ENCODE assay signal across 9 cellular contexts in genomic region chr2:226795281-226796011, GRCh38. TPM values are rescaled to one million over a fixed set of nuclear protein-coding genes. Genes with fewer than 3 reads are reported as not detected.
DNase-seq lines count a peak whose midpoint lies in the region; ATAC-seq and TF ChIP-seq lines count a peak whose summit lies in the region.
"Had no signal": no experiment of that assay in that cellular context is flagged by ENCODE, and none has a peak within 500 bp of the region (broad histone marks: within the 10 kb centered on the region; RNA-seq: fewer than 3 reads in every experiment).

No MANE protein-coding gene starts in this region.

- DNase-seq in AG09319 (ENCODE audit: extremely low read depth, low read depth) (no peak), PC-3 (peak; percentile 37), fibroblast of lung (ENCODE audit: low read depth in 2 of 2) (peak; percentile 33 to 40), neural progenitor cell (ENCODE audit: low spot score) (no peak), GOT3 (lab: John Stamatoyannopoulos, UW) (no peak), GM19240 (ENCODE audit: insufficient read length, low spot score) (no peak), NCI-H748 treated with DMSO at 0.1 percent for 48 hours (lab: John Stamatoyannopoulos, UW) (no peak)
- DNase-seq: NCI-H510A treated with DMSO at 0.1 percent for 48 hours had no signal

- CTCF ChIA-PET in PC-3 (lab: Charles Lee) = interaction anchor here (1.0 to 1.1 kb wide), 2 partner anchors 907 to 1130 kb away, joined by 3 to 5 read pairs; no protein-coding TSS in a partner anchor

- no peak overlapping the region for H3K27ac Mint-ChIP-seq in neural progenitor cell

- H3K9me3 ChIP-seq in PC-3 (ENCODE audit: low read length) (no peaks in the 10 kb centered on the region), fibroblast of lung (ENCODE audit: control insufficient read depth, insufficient read depth, low read depth, low read length) (no peaks in the 10 kb centered on the region), neural progenitor cell (ENCODE audit: low read depth) (no peaks in the 10 kb centered on the region)

- H3K36me3 ChIP-seq in PC-3 (ENCODE audit: low read depth, low read length) (peaks cover 51% of the 10 kb centered on the region), fibroblast of lung (ENCODE audit: control insufficient read depth, insufficient read depth, low read length) (peaks cover 24% of the 10 kb centered on the region), neural progenitor cell (no peaks in the 10 kb centered on the region)

- H3K4me2 ChIP-seq in PC-3 (ENCODE audit: low read length) (peak overlapping the region; percentile 97), fibroblast of lung (ENCODE audit: extremely low read depth, insufficient read depth, low read length) (peak overlapping the region; percentile 97), neural progenitor cell (peak overlapping the region; percentile 88)

- H3K79me2 ChIP-seq in PC-3 (ENCODE audit: low read length) (peaks cover 96% of the 10 kb centered on the region), fibroblast of lung (ENCODE audit: control insufficient read depth, insufficient read depth, low read length) (peaks cover 94% of the 10 kb centered on the region), neural progenitor cell (ENCODE audit: low read depth) (peaks cover 77% of the 10 kb centered on the region)

- no peaks in the 10 kb centered on the region for H3K9me2 ChIP-seq in PC-3 (replicated peaks; ENCODE audit: low read length)

- peaks cover 57% of the 10 kb centered on the region for H3K4me1 Mint-ChIP-seq in neural progenitor cell

- peak overlapping the region; percentile 88 for H3K4me3 ChIP-seq in PC-3 (ENCODE audit: low read length)
- peak overlapping the region; percentile 59 to 96 (median 92) for H3K4me3 ChIP-seq in fibroblast of lung (replicated peaks in 1 of 4; ENCODE audit: control extremely low read depth in 1 of 4, insufficient read depth in 1 of 4, low read depth in 3 of 4, low read length in 4 of 4)
- H3K4me3 ChIP-seq in neural progenitor cell = no peak overlapping the region

- ATAC-seq in PC-3 (peak; percentile 0; the same call in 1 of the 2 replicates), HG03139 (IDR thresholded peaks at IDR 0.05; ENCODE audit: unreplicated experiment) (no peak)

- H3K36me3 Mint-ChIP-seq in neural progenitor cell = peaks cover 36% of the 10 kb centered on the region

- TF ChIP-seq CTCF in AG09319 (IDR thresholded peaks at IDR 0.05; ENCODE audit: low read depth, low read length) = peak; percentile 31; the same call in 1 of the 2 replicates
- 0 out of 2 replicates have a peak, but pooled peaks have one; percentile 16 for TF ChIP-seq CTCF in PC-3 (conservative IDR thresholded peaks at IDR 0.05; ENCODE audit: low read depth, low read length)
- peak; percentile 10 to 21 for TF ChIP-seq CTCF in fibroblast of lung (conservative IDR thresholded peaks at IDR 0.05 in 1 of 2, IDR thresholded peaks at IDR 0.05 in 1 of 2; ENCODE audit: low read depth in 1 of 2, low read length in 2 of 2)
- no peak for TF ChIP-seq CTCF in neural progenitor cell (IDR thresholded peaks at IDR 0.05)

- intact Hi-C loops in PC-3 (cut with micrococcal nuclease) = loop anchor here (1.0 to 10.0 kb wide), 5 partner anchors 181 to 1001 kb away; no protein-coding TSS in a partner anchor

- H2AFZ ChIP-seq in PC-3 (ENCODE audit: low read length) = no peak overlapping the region
- H2AFZ ChIP-seq in fibroblast of lung (ENCODE audit: low read length) = no peak overlapping the region
- no peak overlapping the region for H2AFZ ChIP-seq in neural progenitor cell (replicated peaks)

- H4K20me1 ChIP-seq in PC-3 (ENCODE audit: low read length) = peaks cover 18% of the 10 kb centered on the region; the same call in 1 of the 2 replicates
- no peaks in the 10 kb centered on the region for H4K20me1 ChIP-seq in fibroblast of lung (ENCODE audit: control insufficient read depth, extremely low read depth, insufficient read depth, low read length)
- H4K20me1 ChIP-seq in neural progenitor cell (ENCODE audit: low read depth) = peaks cover 18% of the 10 kb centered on the region

- H3K9me3 Mint-ChIP-seq in neural progenitor cell = peaks cover 16% of the 10 kb centered on the region

- no TSS peak for BruUV-seq in PC-3 (replicated peaks; lab: Mats Ljungman, UMichigan)

- no peaks in the 10 kb centered on the region for H3K27me3 ChIP-seq in PC-3 (ENCODE audit: low read length)
- H3K27me3 ChIP-seq in fibroblast of lung (ENCODE audit: control insufficient read depth, insufficient read depth, low read length) = no peaks in the 10 kb centered on the region
- H3K27me3 ChIP-seq in neural progenitor cell = no peaks in the 10 kb centered on the region

- H3K4me1 ChIP-seq in PC-3 (ENCODE audit: insufficient read depth, low read length) = peaks cover 31% of the 10 kb centered on the region
- peaks cover 6% of the 10 kb centered on the region for H3K4me1 ChIP-seq in fibroblast of lung (ENCODE audit: control insufficient read depth, extremely low read depth, insufficient read depth, low read length)
- H3K4me1 ChIP-seq in neural progenitor cell = peaks cover 31% of the 10 kb centered on the region

- H3K9ac ChIP-seq in PC-3 (ENCODE audit: low read length) = peak overlapping the region; percentile 96
- peak overlapping the region; percentile 85 for H3K9ac ChIP-seq in fibroblast of lung (ENCODE audit: insufficient read depth, low read length)
- no peak overlapping the region for H3K9ac ChIP-seq in neural progenitor cell

- H3F3A ChIP-seq in PC-3 (ENCODE audit: low read length, unreplicated experiment) (no peaks in the 10 kb centered on the region), neural progenitor cell (ENCODE audit: low read depth) (peaks cover 14% of the 10 kb centered on the region)

- H3K27ac ChIP-seq in PC-3 (ENCODE audit: low read length) (peak overlapping the region; percentile 88), fibroblast of lung (ENCODE audit: insufficient read depth, low read length) (peak overlapping the region; percentile 88), neural progenitor cell (no peak overlapping the region)

- peak overlapping the region; percentile 79 for H3K4me3 Mint-ChIP-seq in neural progenitor cell

- POLR2A ChIA-PET in PC-3 (lab: Charles Lee; ENCODE audit: unreplicated experiment) = interaction anchor here (0.6 to 1.2 kb wide), 2 partner anchors 144 to 1021 kb away, joined by 3 to 5 read pairs; no protein-coding TSS in a partner anchor

- H3K27me3 Mint-ChIP-seq in neural progenitor cell (ENCODE audit: insufficient read depth, low read depth) = peaks cover 9% of the 10 kb centered on the region

RNA-seq across cellular contexts. Expression of gene IRS1, which starts 4.2 kb away (rescaled TPM):
- total RNA-seq in PC-3 (2014; rRNA removed) = 38.8 and 43.8 TPM in 2 replicates
- total RNA-seq in fibroblast of lung = 18.7 and 29.1 TPM in 2 replicates
- polyA plus RNA-seq in fibroblast of lung = 14.3 and 24.0 TPM in 2 replicates
- 21.3 and 33.3 TPM in 2 replicates for polyA plus RNA-seq in fibroblast of lung (2012)
- polyA minus RNA-seq in fibroblast of lung (ENCODE audit: low replicate concordance) = 40.7 and 72.5 TPM in 2 replicates
- 8.4 and 13.0 TPM in 2 replicates for total RNA-seq in neural progenitor cell (ENCODE audit: low replicate concordance)

RNA-seq across cellular contexts. Expression of gene RHBDD1, which starts 40.4 kb away (rescaled TPM):
- 7.8 and 9.1 TPM in 2 replicates for total RNA-seq in PC-3 (2014; rRNA removed)
- total RNA-seq in fibroblast of lung = 39.8 and 85.4 TPM in 2 replicates
- 28.4 and 31.5 TPM in 2 replicates for polyA plus RNA-seq in fibroblast of lung
- polyA plus RNA-seq in fibroblast of lung (2012) = 16.6 and 18.1 TPM in 2 replicates
- polyA minus RNA-seq in fibroblast of lung (ENCODE audit: low replicate concordance) = 36.1 and 53.4 TPM in 2 replicates
- total RNA-seq in neural progenitor cell (ENCODE audit: low replicate concordance) = 13.8 and 15.1 TPM in 2 replicates

Comparison
In these comparisons a context has a peak if more than half of its experiments do, and no peak if none do; other contexts are left out.
1. DNase-seq: peak in PC-3 (single experiment) and fibroblast of lung (2 of 2); none in AG09319 (single experiment), neural progenitor cell (single experiment), GOT3 (single experiment), GM19240 (single experiment) and NCI-H748 treated with DMSO at 0.1 percent for 48 hours (single experiment).
2. Peak in every context shown above with its lines, with median percentiles within 50 percentile points of each other: H3K4me2 ChIP-seq.